ENCODE assay signal across 16 cellular contexts in the genomic region with DNA sequence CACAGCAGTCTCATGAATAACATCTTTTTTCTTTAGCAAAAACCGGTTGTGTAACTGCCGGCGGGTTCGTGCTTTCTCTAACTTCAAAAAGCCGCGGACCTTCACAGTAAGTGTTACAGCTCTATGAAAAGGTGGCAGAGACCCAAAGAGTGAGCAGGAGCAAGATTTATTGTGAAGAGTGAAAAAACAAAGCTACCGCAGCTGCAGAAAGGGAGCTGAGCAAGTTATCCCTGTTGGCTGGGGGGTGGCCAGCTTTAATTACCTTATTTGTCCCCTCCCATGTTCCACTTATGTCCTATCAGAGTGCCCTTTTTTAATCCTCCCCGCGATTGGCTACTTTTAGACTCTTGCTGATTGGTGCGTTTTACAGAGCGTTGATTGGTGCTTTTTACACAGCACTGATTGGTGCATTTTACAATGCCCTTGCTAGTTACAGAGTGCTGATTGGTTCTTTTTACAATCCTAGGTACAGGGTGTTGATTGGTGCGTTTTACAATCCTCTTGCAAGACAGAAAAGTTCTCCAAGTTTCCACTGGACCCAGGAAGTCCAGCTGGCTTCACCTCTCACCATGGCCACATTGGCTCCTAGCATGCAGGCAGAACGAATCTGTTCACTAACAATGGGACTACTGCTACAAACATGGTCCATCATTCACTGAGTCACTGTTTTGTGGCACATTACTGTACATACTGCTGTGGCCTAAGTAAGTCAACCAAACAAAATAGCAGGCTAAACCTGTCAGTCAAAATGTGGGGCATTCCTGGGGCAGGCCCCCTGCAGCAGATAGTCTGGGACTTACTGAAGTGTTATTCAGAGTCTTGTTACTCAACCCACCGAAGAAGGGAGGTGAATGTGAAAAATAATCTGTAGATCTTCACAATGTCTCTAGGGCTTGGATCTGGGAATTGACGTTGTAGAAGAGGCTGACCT. TPM values are rescaled to one million over a fixed set of nuclear protein-coding genes. Genes with fewer than 3 reads are reported as not detected.
A peak's percentile ranks its signal among the peaks of the same experiment; 100 is the strongest.
DNase-seq lines count a peak whose midpoint lies in the region; ATAC-seq and TF ChIP-seq lines count a peak whose summit lies in the region.
"Had no signal": no experiment of that assay in that cellular context is flagged by ENCODE, and none has a peak within 500 bp of the region (broad histone marks: within the 10 kb centered on the region; RNA-seq: fewer than 3 reads in every experiment).

No MANE protein-coding gene starts in this region.

- CTCF ChIA-PET in activated CD8-positive, alpha-beta T cell treated with anti-CD3 and anti-CD28 coated beads, Interleukin-2, amount 10 ng/mL, durations not matched to agents 7 days and 5 days (lab: Charles Lee), result interaction anchor here (1.5 to 5.7 kb wide), 8 partner anchors 24 to 489 kb away, joined by 3 to 77 read pairs (median 8); a partner anchor contains a TSS
- CTCF ChIA-PET in Caco-2 (lab: Charles Lee), result interaction anchor here (1.3 to 2.4 kb wide), 3 partner anchors 24 to 53 kb away, joined by 5 to 18 read pairs (median 11); a partner anchor contains a TSS

- POLR2A ChIA-PET in activated CD8-positive, alpha-beta T cell treated with anti-CD3 and anti-CD28 coated beads, Interleukin-2, amount 10 ng/mL, durations not matched to agents 7 days and 5 days (lab: Charles Lee), result interaction anchor here (0.9 to 5.7 kb wide), 3 partner anchors 39 to 52 kb away, joined by 3 to 61 read pairs (median 4); a partner anchor contains a TSS
- POLR2A ChIA-PET in Caco-2 (lab: Charles Lee), result no interaction called here

- intact Hi-C loops in activated CD4-positive, alpha-beta T cell treated with anti-CD3 and anti-CD28 coated beads, Interleukin-2, amount 10 ng/mL, durations not matched to agents 24 days and 14 days (cut with micrococcal nuclease), result loop anchor here (10.0 kb wide), 1 partner anchor 127 kb away; no protein-coding TSS in a partner anchor
- intact Hi-C loops in Caco-2 (cut with micrococcal nuclease; ENCODE audit: unreplicated experiment), result loop anchor here (5.0 to 10.0 kb wide), 2 partner anchors 277 to 489 kb away; no protein-coding TSS in a partner anchor

- peaks cover under 1% of the 10 kb centered on the region for H3K27me3 Mint-ChIP-seq in activated CD4-positive, alpha-beta T cell treated with anti-CD3 and anti-CD28 coated beads, Interleukin-2, amount 10 ng/mL, durations not matched to agents 24 days and 14 days
- peaks cover 8% of the 10 kb centered on the region for H3K27me3 Mint-ChIP-seq in activated CD8-positive, alpha-beta T cell treated with anti-CD3 and anti-CD28 coated beads, Interleukin-2, amount 10 ng/mL, durations not matched to agents 7 days and 5 days (ENCODE audit: low read depth)
- H3K27me3 Mint-ChIP-seq in immature natural killer cell (ENCODE audit: low read depth in 3 of 3) (peaks cover 5 to 20% (median 20%) of the 10 kb centered on the region in 3 donors), Caco-2 (ENCODE audit: insufficient read depth, unreplicated experiment) (no peaks in the 10 kb centered on the region)
- H3K27me3 Mint-ChIP-seq in stimulated activated memory B cell treated with anti-CD40 and anti-IgM and Interleukin-4, amounts not matched to agents 10 μg/mL and 1 μg/mL and 100 μg/mL, for 72 hours, result no peaks in the 10 kb centered on the region

- no peak for ATAC-seq in activated CD8-positive, alpha-beta T cell treated with anti-CD3 and anti-CD28 coated beads, Interleukin-2, amount 10 ng/mL, durations not matched to agents 7 days and 5 days
- no peak for ATAC-seq in stimulated activated memory B cell treated with anti-CD40 and anti-IgM and Interleukin-4, amounts not matched to agents 10 μg/mL and 1 μg/mL and 100 μg/mL, for 72 hours
- no peak for ATAC-seq in HG03571 (IDR thresholded peaks at IDR 0.05; ENCODE audit: unreplicated experiment)
- ATAC-seq in HG03432 (IDR thresholded peaks at IDR 0.05; ENCODE audit: unreplicated experiment), result no peak

- H3K27me3 ChIP-seq in Caco-2 (replicated peaks; ENCODE audit: control insufficient read depth, insufficient read depth, low read length), result no peaks in the 10 kb centered on the region
- H3K27me3 ChIP-seq: MG63, tibial nerve had no signal

- H3K36me3 Mint-ChIP-seq in activated CD4-positive, alpha-beta T cell treated with anti-CD3 and anti-CD28 coated beads, Interleukin-2, amount 10 ng/mL, durations not matched to agents 24 days and 14 days (ENCODE audit: low read depth), result peaks cover 12% of the 10 kb centered on the region
- peaks cover 31% of the 10 kb centered on the region for H3K36me3 Mint-ChIP-seq in activated CD8-positive, alpha-beta T cell treated with anti-CD3 and anti-CD28 coated beads, Interleukin-2, amount 10 ng/mL, durations not matched to agents 7 days and 5 days (ENCODE audit: low read depth)
- peaks cover 4 to 9% (median 8%) of the 10 kb centered on the region in 3 donors for H3K36me3 Mint-ChIP-seq in immature natural killer cell
- no peaks in the 10 kb centered on the region for H3K36me3 Mint-ChIP-seq in stimulated activated memory B cell treated with anti-CD40 and anti-IgM and Interleukin-4, amounts not matched to agents 10 μg/mL and 1 μg/mL and 100 μg/mL, for 72 hours
- no peaks in the 10 kb centered on the region for H3K36me3 Mint-ChIP-seq in Caco-2 (ENCODE audit: insufficient read depth, unreplicated experiment)

- no peaks in the 10 kb centered on the region for H3K9me3 ChIP-seq in Caco-2
- H3K9me3 ChIP-seq: MG63, tibial nerve had no signal

- H3K4me3 Mint-ChIP-seq in activated CD4-positive, alpha-beta T cell treated with anti-CD3 and anti-CD28 coated beads, Interleukin-2, amount 10 ng/mL, durations not matched to agents 24 days and 14 days, result peak overlapping the region; percentile 17
- peak overlapping the region; percentile 18 for H3K4me3 Mint-ChIP-seq in activated CD8-positive, alpha-beta T cell treated with anti-CD3 and anti-CD28 coated beads, Interleukin-2, amount 10 ng/mL, durations not matched to agents 7 days and 5 days
- H3K4me3 Mint-ChIP-seq in immature natural killer cell (peak overlapping the region; percentile 20 to 53 (median 34)), Caco-2 (ENCODE audit: unreplicated experiment) (no peak overlapping the region)
- peak overlapping the region; percentile 31 for H3K4me3 Mint-ChIP-seq in stimulated activated memory B cell treated with anti-CD40 and anti-IgM and Interleukin-4, amounts not matched to agents 10 μg/mL and 1 μg/mL and 100 μg/mL, for 72 hours

- H3K36me3 ChIP-seq in Caco-2 (ENCODE audit: control insufficient read depth, insufficient read depth, low read length), result no peaks in the 10 kb centered on the region
- H3K36me3 ChIP-seq: MG63, tibial nerve had no signal

- DNase-seq in activated CD4-positive, alpha-beta T cell treated with anti-CD3 and anti-CD28 coated beads, Interleukin-2, amount 10 ng/mL, durations not matched to agents 24 days and 14 days, result peak; percentile 54
- no peak for DNase-seq in activated CD4-positive, alpha-beta T cell treated with anti-CD3 and anti-CD28 coated beads for 1 hour
- no peak for DNase-seq in activated CD8-positive, alpha-beta T cell treated with anti-CD3 and anti-CD28 coated beads, Interleukin-2, amount 10 ng/mL, durations not matched to agents 7 days and 5 days
- DNase-seq in immature natural killer cell, result no peak
- no peak for DNase-seq in Caco-2
- DNase-seq: caudate nucleus; effector CD8-positive, alpha-beta T cell; MG63; NCI-H1930; NCI-H524; stimulated activated CD4-positive, alpha-beta T cell treated with anti-CD3 and anti-CD28 coated beads, Interleukin-1b, Interleukin-23, amount 100 ng/mL, for 48 hours had no signal

- peaks cover 21% of the 10 kb centered on the region for H3K4me1 Mint-ChIP-seq in activated CD4-positive, alpha-beta T cell treated with anti-CD3 and anti-CD28 coated beads, Interleukin-2, amount 10 ng/mL, durations not matched to agents 24 days and 14 days
- peaks cover 37% of the 10 kb centered on the region for H3K4me1 Mint-ChIP-seq in activated CD8-positive, alpha-beta T cell treated with anti-CD3 and anti-CD28 coated beads, Interleukin-2, amount 10 ng/mL, durations not matched to agents 7 days and 5 days (ENCODE audit: low read depth)
- H3K4me1 Mint-ChIP-seq in immature natural killer cell (peaks cover 53 to 66% of the 10 kb centered on the region in 2 donors), Caco-2 (ENCODE audit: low read depth, unreplicated experiment) (peaks cover 19% of the 10 kb centered on the region)
- peaks cover 11% of the 10 kb centered on the region for H3K4me1 Mint-ChIP-seq in stimulated activated memory B cell treated with anti-CD40 and anti-IgM and Interleukin-4, amounts not matched to agents 10 μg/mL and 1 μg/mL and 100 μg/mL, for 72 hours

- H3K9me3 Mint-ChIP-seq in activated CD4-positive, alpha-beta T cell treated with anti-CD3 and anti-CD28 coated beads, Interleukin-2, amount 10 ng/mL, durations not matched to agents 24 days and 14 days, result peaks cover 11% of the 10 kb centered on the region
- peaks cover 34% of the 10 kb centered on the region for H3K9me3 Mint-ChIP-seq in activated CD8-positive, alpha-beta T cell treated with anti-CD3 and anti-CD28 coated beads, Interleukin-2, amount 10 ng/mL, durations not matched to agents 7 days and 5 days (ENCODE audit: insufficient read depth)
- peaks cover 9 to 22% (median 16%) of the 10 kb centered on the region in 6 donors for H3K9me3 Mint-ChIP-seq in immature natural killer cell
- no peaks in the 10 kb centered on the region for H3K9me3 Mint-ChIP-seq in stimulated activated memory B cell treated with anti-CD40 and anti-IgM and Interleukin-4, amounts not matched to agents 10 μg/mL and 1 μg/mL and 100 μg/mL, for 72 hours
- H3K9me3 Mint-ChIP-seq in Caco-2 (ENCODE audit: unreplicated experiment), result peaks cover 13% of the 10 kb centered on the region

- no TSS peak for BruUV-seq in Caco-2 (replicated peaks; lab: Mats Ljungman, UMichigan)

- no peak for TF ChIP-seq CTCF in Caco-2 (IDR thresholded peaks at IDR 0.05; ENCODE audit: insufficient read depth in 1 of 2, low read depth in 1 of 2, low read length in 1 of 2, severe bottlenecking in 1 of 2, unreplicated experiment in 1 of 2)

- H3K27ac Mint-ChIP-seq in activated CD4-positive, alpha-beta T cell treated with anti-CD3 and anti-CD28 coated beads, Interleukin-2, amount 10 ng/mL, durations not matched to agents 24 days and 14 days, result no peak overlapping the region
- H3K27ac Mint-ChIP-seq in activated CD8-positive, alpha-beta T cell treated with anti-CD3 and anti-CD28 coated beads, Interleukin-2, amount 10 ng/mL, durations not matched to agents 7 days and 5 days, result peak overlapping the region; percentile 70
- H3K27ac Mint-ChIP-seq in immature natural killer cell (peak overlapping the region; percentile 74 to 90 (median 83)), Caco-2 (ENCODE audit: unreplicated experiment) (no peak overlapping the region)
- no peak overlapping the region for H3K27ac Mint-ChIP-seq in stimulated activated memory B cell treated with anti-CD40 and anti-IgM and Interleukin-4, amounts not matched to agents 10 μg/mL and 1 μg/mL and 100 μg/mL, for 72 hours

- peaks cover 47% of the 10 kb centered on the region for H3K4me1 ChIP-seq in Caco-2

- H3K4me3 ChIP-seq in Caco-2 (ENCODE audit: low read depth, low read length), result no peak overlapping the region
- H3K4me3 ChIP-seq: MG63, tibial nerve had no signal

RNA-seq across cellular contexts. Expression of a gene that starts 52.8 kb away (rescaled TPM):
- 18.3 and 18.5 TPM in 2 replicates for total RNA-seq in activated CD4-positive, alpha-beta T cell treated with anti-CD3 and anti-CD28 coated beads, Interleukin-2, amount 10 ng/mL, durations not matched to agents 24 days and 14 days
- 10 to 100 TPM; 17.3 to 17.6 TPM for total RNA-seq in activated CD8-positive, alpha-beta T cell treated with anti-CD3 and anti-CD28 coated beads, Interleukin-2, amount 10 ng/mL, durations not matched to agents 7 days and 5 days
- polyA plus RNA-seq in immature natural killer cell, result 100 to 1,000 TPM in 1 of 3 donors, 10 to 100 TPM in 2; 72.0 to 142 (median 99.0) TPM
- 46.5 and 48.1 TPM in 2 replicates for total RNA-seq in Caco-2 (2022)

RNA-seq across cellular contexts. Expression of a gene that starts 56.7 kb away (rescaled TPM):
- total RNA-seq in activated CD4-positive, alpha-beta T cell treated with anti-CD3 and anti-CD28 coated beads, Interleukin-2, amount 10 ng/mL, durations not matched to agents 24 days and 14 days, result 1.0 and 2.1 TPM in 2 replicates
- 10 to 100 TPM in 1 of 2 experiments, 1 to 10 TPM in 1; 8.9 to 11.0 TPM for total RNA-seq in activated CD8-positive, alpha-beta T cell treated with anti-CD3 and anti-CD28 coated beads, Interleukin-2, amount 10 ng/mL, durations not matched to agents 7 days and 5 days
- polyA plus RNA-seq in immature natural killer cell, result 1 to 10 TPM; 2.5 to 7.0 (median 2.7) TPM
- 1.1 and 1.3 TPM in 2 replicates for total RNA-seq in Caco-2 (2022)
- polyA plus RNA-seq: neural cell had no signal

Comparison
In these comparisons a context has a peak if more than half of its experiments do, and no peak if none do; other contexts are left out.
1. H3K27ac Mint-ChIP-seq: peak in activated CD8-positive, alpha-beta T cell treated with anti-CD3 and anti-CD28 coated beads, Interleukin-2, amount 10 ng/mL, durations not matched to agents 7 days and 5 days (single experiment) and immature natural killer cell (6 of 6); none in activated CD4-positive, alpha-beta T cell treated with anti-CD3 and anti-CD28 coated beads, Interleukin-2, amount 10 ng/mL, durations not matched to agents 24 days and 14 days (single experiment), stimulated activated memory B cell treated with anti-CD40 and anti-IgM and Interleukin-4, amounts not matched to agents 10 μg/mL and 1 μg/mL and 100 μg/mL, for 72 hours (single experiment) and Caco-2 (single experiment).